In genomic region chr17:19752216-19753048, GRCh38 we compare ENCODE assay signal across 8 cellular contexts.
DNase-seq lines count a peak whose midpoint lies in the region; ATAC-seq and TF ChIP-seq lines count a peak whose summit lies in the region.
"Had no signal": no experiment of that assay in that cellular context is flagged by ENCODE, and none has a peak within 500 bp of the region (broad histone marks: within the 10 kb centered on the region; RNA-seq: fewer than 3 reads in every experiment).

No MANE protein-coding gene starts in this region.

- DNase-seq in caudate nucleus (lab: John Stamatoyannopoulos, UW) (peak in 20 of 61 donors; percentile 11 to 67 (median 29)), midbrain (lab: John Stamatoyannopoulos, UW) (peak; percentile 49), tibial artery (no peak), SHP77 treated with DMSO at 0.1 percent for 48 hours (lab: John Stamatoyannopoulos, UW) (no peak)
- no peak for DNase-seq in activated naive CD4-positive, alpha-beta T cell treated with anti-CD3 and anti-CD28 coated beads, Interleukin-2, amount 50 U/mL, for 16 hours
- DNase-seq: NCI-H2171 treated with DMSO at 0.1 percent for 48 hours had no signal

- H3K4me3 ChIP-seq in tibial artery = no peak overlapping the region

- intact Hi-C loops in tibial artery (cut with DNase I; ENCODE audit: low total_unique reads) = no loop called here

- no peaks in the 10 kb centered on the region for H3K9me3 ChIP-seq in tibial artery

- no peaks in the 10 kb centered on the region for H3K36me3 ChIP-seq in tibial artery

- ATAC-seq in GM21423 (IDR thresholded peaks at IDR 0.05; ENCODE audit: unreplicated experiment) = no peak

- TF ChIP-seq CTCF in tibial artery (IDR thresholded peaks at IDR 0.05) = no peak

- TF ChIP-seq RAD21 in Ishikawa (IDR thresholded peaks at IDR 0.05; ENCODE audit: low read depth) = no peak

- H3K27me3 ChIP-seq in tibial artery = no peaks in the 10 kb centered on the region

- peak; percentile 83 for TF ChIP-seq EP300 in Ishikawa (IDR thresholded peaks at IDR 0.05; ENCODE audit: borderline replicate concordance)

- H3K27ac ChIP-seq in caudate nucleus (ENCODE audit: low read depth, low read length) (peak overlapping the region; percentile 89), tibial artery (peak overlapping the region; percentile 82 to 91)

- H3K4me1 ChIP-seq in tibial artery = peaks cover 3 to 43% (median 32%) of the 10 kb centered on the region in 4 donors

TF ChIP-seq in Ishikawa, 13 proteins besides CTCF, POLR2A, EP300 and RAD21:
- no peak for TF ChIP-seq TAF1 (IDR thresholded peaks at IDR 0.05; ENCODE audit: low read depth)
- TF ChIP-seq FOXM1 (IDR thresholded peaks at IDR 0.05; ENCODE audit: borderline replicate concordance, low read depth) = peak; percentile 66; the same call in 1 of the 2 replicates
- 0 out of 2 replicates have a peak, but pooled peaks have one; percentile 15 for TF ChIP-seq MAX (IDR thresholded peaks at IDR 0.05)
- peak; percentile 82 for TF ChIP-seq TCF12 (IDR thresholded peaks at IDR 0.05; ENCODE audit: low read depth)
- peak; percentile 45; the same call in 1 of the 2 replicates for TF ChIP-seq NFIC (IDR thresholded peaks at IDR 0.05)
